ENCODE assay signal across 10 cellular contexts in genomic region chr13:38530492-38530891, GRCh38.
DNase-seq lines count a peak whose midpoint lies in the region; ATAC-seq and TF ChIP-seq lines count a peak whose summit lies in the region.
"Had no signal": no experiment of that assay in that cellular context is flagged by ENCODE, and none has a peak within 500 bp of the region (broad histone marks: within the 10 kb centered on the region; RNA-seq: fewer than 3 reads in every experiment).

No MANE protein-coding gene starts in this region.

- no peak for ATAC-seq in GM19324 (IDR thresholded peaks at IDR 0.05; ENCODE audit: low FRiP score, unreplicated experiment)
- no peak for ATAC-seq in WTC11

- no peak overlapping the region for H3K4me3 Mint-ChIP-seq in WTC11
- H3K4me3 Mint-ChIP-seq: activated naive CD4-positive, alpha-beta T cell treated with anti-CD3 and anti-CD28 coated beads, Interleukin-2, amount 10 ng/mL, durations not matched to agents 7 days and 5 days; memory B cell had no signal

- H3K27ac ChIP-seq in tibial nerve: no peak overlapping the region

- no peak for TF ChIP-seq EP300 in tibial nerve (IDR thresholded peaks at IDR 0.05)

- POLR2A ChIA-PET in WTC11 (lab: Charles Lee): no interaction called here

- peaks cover 30% of the 10 kb centered on the region for H3K4me1 Mint-ChIP-seq in WTC11
- H3K4me1 Mint-ChIP-seq: activated naive CD4-positive, alpha-beta T cell treated with anti-CD3 and anti-CD28 coated beads, Interleukin-2, amount 10 ng/mL, durations not matched to agents 7 days and 5 days; memory B cell had no signal

- H3K4me3 ChIP-seq in tibial nerve: no peak overlapping the region

- peak; percentile 1 for DNase-seq in SIG-M5 treated with dmso at 0.1 percent for 504 hours (lab: John Stamatoyannopoulos, UW; ENCODE audit: unreplicated experiment)
- DNase-seq in SIG-M5 (lab: John Stamatoyannopoulos, UW): no peak
- peak; percentile 27 for DNase-seq in NCI-H1694 (lab: John Stamatoyannopoulos, UW)
- peak; percentile 6 for DNase-seq in fibroblast of gingiva (ENCODE audit: low read depth)
- no peak for DNase-seq in tibial nerve (ENCODE audit: low spot score in 2 of 2)
- no peak for DNase-seq in activated CD8-positive, alpha-beta memory T cell treated with anti-CD3 and anti-CD28 coated beads, Interleukin-2, amount 50 U/mL, for 4 hours
- no peak for DNase-seq in WTC11 (ENCODE audit: low spot score)
- DNase-seq: activated naive CD4-positive, alpha-beta T cell treated with anti-CD3 and anti-CD28 coated beads, Interleukin-2, amount 10 ng/mL, durations not matched to agents 7 days and 5 days had no signal

- H3K27ac Mint-ChIP-seq in WTC11: no peak overlapping the region
- H3K27ac Mint-ChIP-seq: activated naive CD4-positive, alpha-beta T cell treated with anti-CD3 and anti-CD28 coated beads, Interleukin-2, amount 10 ng/mL, durations not matched to agents 7 days and 5 days; memory B cell had no signal

- no peaks in the 10 kb centered on the region for H3K27me3 Mint-ChIP-seq in WTC11 (ENCODE audit: low read depth)
- H3K27me3 Mint-ChIP-seq: activated naive CD4-positive, alpha-beta T cell treated with anti-CD3 and anti-CD28 coated beads, Interleukin-2, amount 10 ng/mL, durations not matched to agents 7 days and 5 days had no signal

- 45 to 49% methylated on average over 3 of the region's 3 CpGs for WGBS in tibial nerve, 2 donors

- no peak for TF ChIP-seq POLR2A in tibial nerve (IDR thresholded peaks at IDR 0.05)

- no peaks in the 10 kb centered on the region for H3K9me3 ChIP-seq in tibial nerve

- CTCF ChIA-PET in WTC11 (lab: Charles Lee): no interaction called here

- no peaks in the 10 kb centered on the region for H3K9me3 Mint-ChIP-seq in WTC11
- H3K9me3 Mint-ChIP-seq: activated naive CD4-positive, alpha-beta T cell treated with anti-CD3 and anti-CD28 coated beads, Interleukin-2, amount 10 ng/mL, durations not matched to agents 7 days and 5 days; memory B cell had no signal

- no peaks in the 10 kb centered on the region for H3K4me1 ChIP-seq in tibial nerve

- TF ChIP-seq CTCF in tibial nerve (IDR thresholded peaks at IDR 0.05) (peak in 3 of 5 experiments; percentile 18 to 42 (median 30)), WTC11 (IDR thresholded peaks at IDR 0.05) (no peak)

- no peaks in the 10 kb centered on the region for H3K36me3 Mint-ChIP-seq in WTC11
- H3K36me3 Mint-ChIP-seq: activated naive CD4-positive, alpha-beta T cell treated with anti-CD3 and anti-CD28 coated beads, Interleukin-2, amount 10 ng/mL, durations not matched to agents 7 days and 5 days; memory B cell had no signal

- H3K36me3 ChIP-seq in tibial nerve: no peaks in the 10 kb centered on the region

- no peaks in the 10 kb centered on the region for H3K27me3 ChIP-seq in tibial nerve

TF ChIP-seq in WTC11, 78 proteins besides CTCF, POLR2A, EP300 and RAD21:
- no peak for TF ChIP-seq ZNF416 (CRISPR knock-in tag; IDR thresholded peaks at IDR 0.05)

Comparison
In these comparisons a context has a peak if more than half of its experiments do, and no peak if none do; other contexts are left out.
1. DNase-seq: peak in SIG-M5 treated with dmso at 0.1 percent for 504 hours (single experiment), NCI-H1694 (single experiment) and fibroblast of gingiva (single experiment); none in SIG-M5 (single experiment), tibial nerve (0 of 2), activated CD8-positive, alpha-beta memory T cell treated with anti-CD3 and anti-CD28 coated beads, Interleukin-2, amount 50 U/mL, for 4 hours (single experiment) and WTC11 (single experiment).